In the genomic region with DNA sequence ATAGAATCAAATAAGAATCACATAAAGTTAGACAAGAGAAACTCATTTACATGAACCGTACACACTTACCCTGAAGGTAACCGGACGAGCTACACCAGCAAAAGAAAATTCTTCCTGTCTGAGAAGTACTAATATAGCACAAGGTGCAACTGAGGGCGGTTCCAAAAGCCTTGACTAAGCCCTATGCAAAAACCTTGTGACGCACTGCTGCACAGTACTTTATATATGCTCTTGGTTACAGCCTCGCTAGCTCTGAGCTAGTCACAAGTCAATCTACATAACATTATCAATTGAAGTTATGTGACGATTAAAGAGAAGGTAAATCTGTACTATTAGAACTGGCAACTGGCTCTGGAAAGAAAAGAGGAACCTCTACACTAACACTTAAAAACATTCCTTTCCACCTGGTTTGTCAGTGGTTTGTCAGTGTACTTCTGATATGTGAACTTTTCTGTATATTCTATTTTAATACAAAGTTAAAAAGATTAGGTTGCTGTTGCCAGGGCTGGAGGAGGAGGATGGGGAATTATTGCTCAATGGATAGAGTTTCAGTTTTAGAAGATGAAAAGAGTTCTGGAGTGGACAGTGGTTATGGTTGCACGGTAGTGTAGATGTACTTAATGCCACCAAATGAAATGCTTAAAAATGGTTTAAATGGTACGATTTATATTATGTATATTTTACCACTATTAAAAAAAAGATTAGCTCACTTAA, we compare ENCODE assay signal across 8 cellular contexts. TPM values are rescaled to one million over a fixed set of nuclear protein-coding genes. Genes with fewer than 3 reads are reported as not detected.
DNase-seq lines count a peak whose midpoint lies in the region; ATAC-seq, FAIRE-seq and TF ChIP-seq lines count a peak whose summit lies in the region.

No MANE protein-coding gene starts in this region.

- peaks cover 37% of the 10 kb centered on the region for H4K20me1 ChIP-seq in OCI-LY7 (ENCODE audit: insufficient read depth, low read length)

- DNase-seq in OCI-LY7 (ENCODE audit: low spot score): peak; percentile 91
- DNase-seq in activated gamma-delta T cell treated with anti-CD3 and anti-CD28 coated beads, Interleukin-2, amount 50 U/mL, for 16 hours (ENCODE audit: low read depth): peak; percentile 23
- DNase-seq in kidney: no peak
- peak; percentile 22 for DNase-seq in stimulated activated CD8-positive, alpha-beta memory T cell treated with anti-CD3 and anti-CD28 coated beads, Interleukin-12 subunit alpha, Interleukin-12 subunit beta, amount 100 ng/mL, for 4 hours (ENCODE audit: low read depth)
- no peak for DNase-seq in NCI-H345 (lab: John Stamatoyannopoulos, UW)
- DNase-seq in H7: no peak

- ATAC-seq in GM18511 (IDR thresholded peaks at IDR 0.05; ENCODE audit: unreplicated experiment): peak; percentile 94
- ATAC-seq in HG02759 (IDR thresholded peaks at IDR 0.05; ENCODE audit: unreplicated experiment): peak; percentile 94

- peak overlapping the region; percentile 4 to 42 for H3K9ac ChIP-seq in kidney (ENCODE audit: low read length in 2 of 2)

- H3K27ac ChIP-seq in OCI-LY7 (ENCODE audit: low read depth, low read length, poor library complexity, severe bottlenecking): peak overlapping the region; percentile 85
- no peak overlapping the region for H3K27ac ChIP-seq in kidney (ENCODE audit: low read depth in 2 of 2, low read length in 2 of 2)

- H3K4me1 ChIP-seq in OCI-LY7 (ENCODE audit: insufficient read depth, low read length, poor library complexity, severe bottlenecking) (peaks cover 65% of the 10 kb centered on the region), kidney (ENCODE audit: control insufficient read depth in 1 of 2, insufficient read depth in 1 of 2, low read depth in 1 of 2, low read length in 2 of 2) (peaks cover 3 to 41% of the 10 kb centered on the region in 2 donors)

- TF ChIP-seq CTCF in OCI-LY7 (conservative IDR thresholded peaks at IDR 0.05; ENCODE audit: low read length): no peak
- TF ChIP-seq CTCF in kidney (IDR thresholded peaks at IDR 0.05; ENCODE audit: borderline replicate concordance, extremely low read depth, insufficient read depth): no peak

- intact Hi-C loops in OCI-LY7 (cut with micrococcal nuclease; ENCODE audit: unreplicated experiment) (no loop called here), kidney (cut with DNase I) (no loop called here)

- FAIRE-seq in kidney (lab: Jason Lieb, UNC): peak; percentile 55

- H3K4me3 ChIP-seq in OCI-LY7 (ENCODE audit: low read depth, low read length, poor library complexity, severe bottlenecking) (peak overlapping the region; percentile 69), kidney (ENCODE audit: low read length in 2 of 2) (peak overlapping the region; percentile 49 to 75), H7 (ENCODE audit: insufficient read depth, low read depth, low read length) (no peak overlapping the region)

- H3K36me3 ChIP-seq in OCI-LY7 (ENCODE audit: insufficient read depth, low read length): peaks cover 16% of the 10 kb centered on the region
- no peaks in the 10 kb centered on the region for H3K36me3 ChIP-seq in kidney (ENCODE audit: control insufficient read depth in 1 of 2, insufficient read depth in 2 of 2, low read length in 2 of 2)
- H3K36me3 ChIP-seq in H7 (replicated peaks; ENCODE audit: control insufficient read depth, insufficient read depth, low read length): no peaks in the 10 kb centered on the region

- CTCF ChIA-PET in OCI-LY7 (lab: Charles Lee; ENCODE audit: unreplicated experiment): interaction anchor here (0.8 kb wide), 1 partner anchor 14 kb away, joined by 3 read pairs; no protein-coding TSS in a partner anchor

- no peaks in the 10 kb centered on the region for H3K27me3 ChIP-seq in H7 (ENCODE audit: control insufficient read depth, insufficient read depth, low read length)

- BruUV-seq in OCI-LY7 (replicated peaks; lab: Mats Ljungman, UMichigan): no TSS peak

- POLR2A ChIA-PET in OCI-LY7 (lab: Charles Lee): interaction anchor here (0.6 to 3.2 kb wide), 20 partner anchors 8 to 188 kb away, joined by 3 to 44 read pairs (median 6); a partner anchor contains a TSS

- peak overlapping the region; percentile 83 for H3K4me2 ChIP-seq in OCI-LY7 (ENCODE audit: low read length)

- H3K9me2 ChIP-seq in OCI-LY7 (ENCODE audit: insufficient read depth, low read length): no peaks in the 10 kb centered on the region

- peaks cover 99% of the 10 kb centered on the region for H3K79me2 ChIP-seq in OCI-LY7 (ENCODE audit: insufficient read depth, low read depth, low read length)

- no peak overlapping the region for H2AFZ ChIP-seq in OCI-LY7 (ENCODE audit: low read length)

- H3K9me3 ChIP-seq in OCI-LY7 (ENCODE audit: low read length): no peaks in the 10 kb centered on the region
- H3K9me3 ChIP-seq in kidney (ENCODE audit: control insufficient read depth in 1 of 2, low read length in 2 of 2): no peaks in the 10 kb centered on the region

RNA-seq across cellular contexts. Expression of a gene that starts 21.6 kb away (rescaled TPM):
- total RNA-seq in OCI-LY7 (2014; rRNA removed; shearing (Covaris generic)): 34.7 and 37.1 TPM in 2 replicates
- total RNA-seq in OCI-LY7 (2022) (55.3 and 62.4 TPM in 2 replicates), kidney (29.0 TPM)
- polyA plus RNA-seq in kidney (ENCODE audit: insufficient read depth, low read depth, low replicate concordance): 22.2 TPM
- total RNA-seq in H7 (2014; rRNA removed; shearing (Covaris generic)): 20.0 and 27.5 TPM in 2 replicates

Comparison
In these comparisons a context has a peak if more than half of its experiments do, and no peak if none do; other contexts are left out.
1. DNase-seq: peak in OCI-LY7 (single experiment), activated gamma-delta T cell treated with anti-CD3 and anti-CD28 coated beads, Interleukin-2, amount 50 U/mL, for 16 hours (single experiment) and stimulated activated CD8-positive, alpha-beta memory T cell treated with anti-CD3 and anti-CD28 coated beads, Interleukin-12 subunit alpha, Interleukin-12 subunit beta, amount 100 ng/mL, for 4 hours (single experiment); none in kidney (single experiment), NCI-H345 (single experiment) and H7 (single experiment).